In genomic region chr2:237085261-237086221, GRCh38 we compare ENCODE assay signal across 8 cellular contexts. TPM values are rescaled to one million over a fixed set of nuclear protein-coding genes. Genes with fewer than 3 reads are reported as not detected.
A peak's percentile ranks its signal among the peaks of the same experiment; 100 is the strongest.
DNase-seq lines count a peak whose midpoint lies in the region; ATAC-seq, FAIRE-seq and TF ChIP-seq lines count a peak whose summit lies in the region.

TSS of gene COPS8 (plus strand) at chr2:237085889. CDS start at chr2:237085965, 76 bp downstream.

- H3K27ac ChIP-seq in cingulate gyrus (ENCODE audit: low read depth, low read length): peak within 1 kb of the TSS; percentile 77

- DNase-seq in BE2C (peak; percentile 95), GM19239 (ENCODE audit: insufficient read length, low spot score) (peak; percentile 88), NCI-H524 treated with DMSO at 0.1 percent for 48 hours (lab: John Stamatoyannopoulos, UW) (peak; percentile 59), kidney glomerular epithelial cell (lab: John Stamatoyannopoulos, UW) (peak; percentile 73)
- DNase-seq in activated CD4-positive, alpha-beta T cell treated with anti-CD3 and anti-CD28 coated beads for 4 hours: peak; percentile 84 to 85
- peak; percentile 63 to 77 for DNase-seq in stimulated activated CD4-positive, alpha-beta T cell treated with anti-CD3 and anti-CD28 coated beads, Interleukin-1b, Interleukin-23, amount 100 ng/mL, for 1 hour (ENCODE audit: low read depth in 2 of 2)

- H3K27me3 ChIP-seq in BE2C: no peaks in the 10 kb centered on the region

- no peaks in the 10 kb centered on the region for H3K9me3 ChIP-seq in BE2C

- no peaks in the 10 kb centered on the region for H3K36me3 ChIP-seq in BE2C

- ATAC-seq in HG03457 (IDR thresholded peaks at IDR 0.05; ENCODE audit: unreplicated experiment): peak; percentile 98

- H3K4me1 ChIP-seq in BE2C: no peaks in the 10 kb centered on the region; the same call in 1 of the 2 replicates

- TF ChIP-seq CTCF in BE2C (IDR thresholded peaks at IDR 0.05; ENCODE audit: low read depth, low read length): no peak; the same call in 1 of the 2 replicates

- peak; percentile 96 for FAIRE-seq in GM19239 (lab: Jason Lieb, UNC)

- peak within 1 kb of the TSS; percentile 90 for H3K4me3 ChIP-seq in BE2C (ENCODE audit: low read depth, low read length)

RNA-seq across cellular contexts. Expression of gene COPS8, which starts in this region (rescaled TPM):
- polyA plus RNA-seq in BE2C (2012; ENCODE audit: insufficient read depth, insufficient read length, low read depth): 172 TPM

Comparison
In these comparisons a context has a peak if more than half of its experiments do, and no peak if none do; other contexts are left out.
1. Peak in every context shown above with its lines: DNase-seq, ATAC-seq, H3K4me3 ChIP-seq and H3K27ac ChIP-seq.